In the genomic region with DNA sequence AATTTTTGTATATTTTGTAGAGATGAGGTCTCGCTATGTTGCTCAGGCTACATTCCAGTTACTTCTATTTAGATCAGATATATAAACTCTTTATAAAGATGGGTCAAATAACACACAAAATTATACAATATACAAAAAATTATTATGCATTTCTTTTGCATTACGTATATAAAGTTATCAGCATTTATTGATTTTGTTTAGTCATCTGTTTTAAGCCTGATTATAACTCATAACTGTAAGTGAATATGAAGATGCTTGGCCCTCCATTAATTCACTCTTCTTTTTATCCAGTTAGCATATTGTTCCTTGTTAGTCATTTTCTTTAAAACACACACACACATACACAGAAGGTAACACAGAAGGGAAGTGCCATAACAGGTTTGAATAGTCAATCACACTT, we compare ENCODE assay signal across 27 cellular contexts. TPM values are rescaled to one million over a fixed set of nuclear protein-coding genes. Genes with fewer than 3 reads are reported as not detected.
DNase-seq lines count a peak whose midpoint lies in the region; ATAC-seq, FAIRE-seq and TF ChIP-seq lines count a peak whose summit lies in the region.
"Had no signal": no experiment of that assay in that cellular context is flagged by ENCODE, and none has a peak within 500 bp of the region (broad histone marks: within the 10 kb centered on the region; RNA-seq: fewer than 3 reads in every experiment).

No MANE protein-coding gene starts in this region.

- no peaks in the 10 kb centered on the region for H3K27me3 ChIP-seq in PC-9 (ENCODE audit: insufficient read depth, low read depth)
- H3K27me3 ChIP-seq: BE2C, BLaER1 had no signal

- no peak for DNase-seq in activated naive CD8-positive, alpha-beta T cell treated with anti-CD3 and anti-CD28 coated beads for 36 hours
- no peak for DNase-seq in activated naive CD8-positive, alpha-beta T cell treated with anti-CD3 and anti-CD28 coated beads, Interleukin-2, amount 50 U/mL, for 24 hours
- DNase-seq in A549 (ENCODE audit: low read depth in 1 of 2, low spot score in 1 of 2) (no peak), PC-9 (no peak), epithelial cell of esophagus (ENCODE audit: low read depth) (peak; percentile 19), LoVo (ENCODE audit: low spot score) (no peak)
- no peak for DNase-seq in activated naive CD4-positive, alpha-beta T cell treated with anti-CD3 and anti-CD28 coated beads, Interleukin-2, amount 10 ng/mL, durations not matched to agents 7 days and 5 days
- DNase-seq: ACHN; BE2C; C1 segment of cervical spinal cord; CD4-positive, alpha-beta memory T cell; CD4-positive, CD25-positive, alpha-beta regulatory T cell; CD8-positive, alpha-beta memory T cell; COR-L47; DMS 273 treated with DMSO at 0.1 percent for 48 hours; DMS153; DMS53; DMS79; DND-41; EL; GDM1 had no signal

- no peak for TF ChIP-seq POLR2A in A549 (IDR thresholded peaks at IDR 0.05; ENCODE audit: low read length)

- H3K27ac Mint-ChIP-seq in activated naive CD8-positive, alpha-beta T cell treated with anti-CD3 and anti-CD28 coated beads for 36 hours, result peak overlapping the region; percentile 42
- no peak overlapping the region for H3K27ac Mint-ChIP-seq in activated naive CD8-positive, alpha-beta T cell treated with anti-CD3 and anti-CD28 coated beads, Interleukin-2, amount 50 U/mL, for 24 hours
- H3K27ac Mint-ChIP-seq in activated naive CD4-positive, alpha-beta T cell treated with anti-CD3 and anti-CD28 coated beads, Interleukin-2, amount 10 ng/mL, durations not matched to agents 7 days and 5 days, result no peak overlapping the region
- H3K27ac Mint-ChIP-seq: CD4-positive, alpha-beta memory T cell; CD4-positive, CD25-positive, alpha-beta regulatory T cell had no signal

- peaks cover 36% of the 10 kb centered on the region for H3K4me1 ChIP-seq in A549
- peaks cover 34% of the 10 kb centered on the region for H3K4me1 ChIP-seq in PC-9 (replicated peaks; ENCODE audit: insufficient read depth)
- H3K4me1 ChIP-seq: BLaER1 had no signal

- H3K27ac ChIP-seq in A549 (peak overlapping the region; percentile 78 to 89; a peak in 4 of 6 replicates), PC-9 (peak overlapping the region; percentile 89)
- H3K27ac ChIP-seq: 22Rv1, BLaER1 had no signal

- H3K4me3 ChIP-seq in A549 (no peak overlapping the region), PC-9 (no peak overlapping the region), epithelial cell of esophagus (ENCODE audit: low read length) (no peak overlapping the region)
- H3K4me3 ChIP-seq: BLaER1, GM12878 had no signal

- TF ChIP-seq CTCF in A549 (IDR thresholded peaks at IDR 0.05) (no peak), PC-9 (conservative IDR thresholded peaks at IDR 0.05) (no peak), epithelial cell of esophagus (IDR thresholded peaks at IDR 0.05; ENCODE audit: insufficient read depth, low read depth, low read length, missing control alignments) (no peak)

- H3K36me3 Mint-ChIP-seq in activated naive CD8-positive, alpha-beta T cell treated with anti-CD3 and anti-CD28 coated beads for 36 hours, result peaks cover 8% of the 10 kb centered on the region
- H3K36me3 Mint-ChIP-seq in activated naive CD8-positive, alpha-beta T cell treated with anti-CD3 and anti-CD28 coated beads, Interleukin-2, amount 50 U/mL, for 24 hours (ENCODE audit: low read depth), result peaks cover 18% of the 10 kb centered on the region
- peaks cover 13% of the 10 kb centered on the region for H3K36me3 Mint-ChIP-seq in activated naive CD4-positive, alpha-beta T cell treated with anti-CD3 and anti-CD28 coated beads, Interleukin-2, amount 10 ng/mL, durations not matched to agents 7 days and 5 days

- H3K4me2 ChIP-seq in A549 (no peak overlapping the region; the same call in 2 of the 3 replicates), PC-9 (no peak overlapping the region)
- H3K4me2 ChIP-seq: BLaER1 had no signal

- CTCF ChIA-PET in A549 (lab: Yijun Ruan, JAX), result interaction anchor here (1.2 to 3.1 kb wide), 4 partner anchors 15 to 412 kb away, joined by 3 to 18 read pairs (median 11); no protein-coding TSS in a partner anchor
- CTCF ChIA-PET in PC-9 (lab: Charles Lee), result interaction anchor here (0.6 kb wide), 2 partner anchors 10 to 379 kb away, joined by 5 to 6 read pairs; no protein-coding TSS in a partner anchor
- CTCF ChIA-PET in activated naive CD4-positive, alpha-beta T cell treated with anti-CD3 and anti-CD28 coated beads, Interleukin-2, amount 10 ng/mL, durations not matched to agents 7 days and 5 days (lab: Charles Lee), result no interaction called here

- 90% methylated on average over 2 of the region's 2 CpGs for WGBS in A549 (ENCODE audit: missing lambda C conversion rate)

- peaks cover 37% of the 10 kb centered on the region for H3F3A ChIP-seq in PC-9 (ENCODE audit: insufficient read depth, low read depth)

- intact Hi-C loops in PC-9 (cut with micrococcal nuclease; ENCODE audit: unreplicated experiment), result no loop called here

- H3K9me3 Mint-ChIP-seq in activated naive CD8-positive, alpha-beta T cell treated with anti-CD3 and anti-CD28 coated beads for 36 hours, result no peaks in the 10 kb centered on the region
- no peaks in the 10 kb centered on the region for H3K9me3 Mint-ChIP-seq in activated naive CD8-positive, alpha-beta T cell treated with anti-CD3 and anti-CD28 coated beads, Interleukin-2, amount 50 U/mL, for 24 hours
- H3K9me3 Mint-ChIP-seq in activated naive CD4-positive, alpha-beta T cell treated with anti-CD3 and anti-CD28 coated beads, Interleukin-2, amount 10 ng/mL, durations not matched to agents 7 days and 5 days, result no peaks in the 10 kb centered on the region
- H3K9me3 Mint-ChIP-seq: CD14-positive monocyte; CD4-positive, alpha-beta memory T cell; CD4-positive, CD25-positive, alpha-beta regulatory T cell; CD8-positive, alpha-beta memory T cell had no signal

- H3K27me3 Mint-ChIP-seq in activated naive CD8-positive, alpha-beta T cell treated with anti-CD3 and anti-CD28 coated beads for 36 hours, result no peaks in the 10 kb centered on the region
- no peaks in the 10 kb centered on the region for H3K27me3 Mint-ChIP-seq in activated naive CD8-positive, alpha-beta T cell treated with anti-CD3 and anti-CD28 coated beads, Interleukin-2, amount 50 U/mL, for 24 hours
- no peaks in the 10 kb centered on the region for H3K27me3 Mint-ChIP-seq in activated naive CD4-positive, alpha-beta T cell treated with anti-CD3 and anti-CD28 coated beads, Interleukin-2, amount 10 ng/mL, durations not matched to agents 7 days and 5 days
- H3K27me3 Mint-ChIP-seq: CD4-positive, alpha-beta memory T cell; CD4-positive, CD25-positive, alpha-beta regulatory T cell; CD8-positive, alpha-beta memory T cell had no signal

- no peaks in the 10 kb centered on the region for H4K20me1 ChIP-seq in PC-9 (ENCODE audit: insufficient read depth)
- H4K20me1 ChIP-seq: BLaER1 had no signal

- TF ChIP-seq RAD21 in A549 (conservative IDR thresholded peaks at IDR 0.05 in 1 of 2, IDR thresholded peaks at IDR 0.05 in 1 of 2), result no peak

- no peak for FAIRE-seq in A549 (lab: Jason Lieb, UNC)
- FAIRE-seq: GM12878, GM12892, GM18507 had no signal

- H3K4me1 Mint-ChIP-seq in activated naive CD8-positive, alpha-beta T cell treated with anti-CD3 and anti-CD28 coated beads for 36 hours, result peaks cover 3% of the 10 kb centered on the region
- no peaks in the 10 kb centered on the region for H3K4me1 Mint-ChIP-seq in activated naive CD8-positive, alpha-beta T cell treated with anti-CD3 and anti-CD28 coated beads, Interleukin-2, amount 50 U/mL, for 24 hours
- no peaks in the 10 kb centered on the region for H3K4me1 Mint-ChIP-seq in activated naive CD4-positive, alpha-beta T cell treated with anti-CD3 and anti-CD28 coated beads, Interleukin-2, amount 10 ng/mL, durations not matched to agents 7 days and 5 days
- H3K4me1 Mint-ChIP-seq: CD14-positive monocyte; CD4-positive, alpha-beta memory T cell; CD8-positive, alpha-beta memory T cell had no signal

- no peak overlapping the region for H3K4me3 Mint-ChIP-seq in activated naive CD8-positive, alpha-beta T cell treated with anti-CD3 and anti-CD28 coated beads for 36 hours
- H3K4me3 Mint-ChIP-seq in activated naive CD8-positive, alpha-beta T cell treated with anti-CD3 and anti-CD28 coated beads, Interleukin-2, amount 50 U/mL, for 24 hours, result no peak overlapping the region
- no peak overlapping the region for H3K4me3 Mint-ChIP-seq in activated naive CD4-positive, alpha-beta T cell treated with anti-CD3 and anti-CD28 coated beads, Interleukin-2, amount 10 ng/mL, durations not matched to agents 7 days and 5 days
- H3K4me3 Mint-ChIP-seq: CD14-positive monocyte; CD4-positive, alpha-beta memory T cell; CD4-positive, CD25-positive, alpha-beta regulatory T cell; CD8-positive, alpha-beta memory T cell had no signal

- no TSS peak for BruUV-seq in PC-9 (replicated peaks; lab: Mats Ljungman, UMichigan)

- ATAC-seq in activated naive CD8-positive, alpha-beta T cell treated with anti-CD3 and anti-CD28 coated beads, Interleukin-2, amount 50 U/mL, for 24 hours, result no peak
- ATAC-seq in A549, result no peak
- ATAC-seq: GM12878 had no signal

- H3K36me3 ChIP-seq in PC-9 (ENCODE audit: low read depth), result peaks cover 8% of the 10 kb centered on the region

- no peak for TF ChIP-seq EP300 in A549 (IDR thresholded peaks at IDR 0.05)

- H3K9me3 ChIP-seq in A549 (no peaks in the 10 kb centered on the region), PC-9 (ENCODE audit: insufficient read depth, low read depth) (no peaks in the 10 kb centered on the region)
- H3K9me3 ChIP-seq: BE2C, BLaER1 had no signal

- no peaks in the 10 kb centered on the region for H3K9me2 ChIP-seq in PC-9 (ENCODE audit: insufficient read depth)

- POLR2A ChIA-PET in A549 (lab: Yijun Ruan, JAX), result no interaction called here
- POLR2A ChIA-PET in PC-9 (lab: Charles Lee; ENCODE audit: unreplicated experiment), result no interaction called here

- no peaks in the 10 kb centered on the region for H3K79me2 ChIP-seq in PC-9 (ENCODE audit: low read depth)

- H2AFZ ChIP-seq in PC-9, result no peak overlapping the region

TF ChIP-seq in A549, 52 proteins besides CTCF, POLR2A, EP300 and RAD21 (continues in another document):
- TF ChIP-seq PHF8 (IDR thresholded peaks at IDR 0.05; ENCODE audit: borderline replicate concordance, low read depth) (no peak), EHF (CRISPR knock-in tag; IDR thresholded peaks at IDR 0.05) (no peak)

RNA-seq across cellular contexts. Expression of a gene that starts 14.5 kb away (rescaled TPM):
- total RNA-seq in activated naive CD8-positive, alpha-beta T cell treated with anti-CD3 and anti-CD28 coated beads for 36 hours, result under 1 TPM; 0.14 to 0.27 TPM
- polyA plus RNA-seq in A549 (2011; rRNA removed), result 2.3 and 2.4 TPM in 2 replicates
- polyA plus RNA-seq in A549 (2012; cell fraction: cytosol; rRNA removed), result 1.9 and 2.6 TPM in 2 replicates
- polyA plus RNA-seq in A549 (2012; cell fraction: nucleus; rRNA removed), result 2.8 and 4.5 TPM in 2 replicates
- polyA plus RNA-seq in A549 (2017; fragmentation: RNase III; extraction: RNeasy Plus Mini Kit Qiagen cat#74134 plus additional on column Dnase treatment), result 2.2 to 3.1 TPM (median 2.6 TPM) in 3 replicates
- 2.1 and 2.2 TPM in 2 replicates for polyA minus RNA-seq in A549 (2011; rRNA and poly(A)+ RNA removed)
- total RNA-seq in PC-9 (2021), result 1.1 and 1.4 TPM in 2 replicates
- total RNA-seq: CD4-positive, CD25-positive, alpha-beta regulatory T cell had no signal

RNA-seq across cellular contexts. Expression of a gene that starts 33.3 kb away (rescaled TPM):
- total RNA-seq in activated naive CD8-positive, alpha-beta T cell treated with anti-CD3 and anti-CD28 coated beads for 36 hours, result 100 to 1,000 TPM; 191 to 194 TPM
- polyA plus RNA-seq in A549 (2011; rRNA removed), result 176 and 210 TPM in 2 replicates
- polyA plus RNA-seq in A549 (2012; cell fraction: cytosol; rRNA removed), result 92.5 and 93.3 TPM in 2 replicates
- 41.7 and 49.0 TPM in 2 replicates for polyA plus RNA-seq in A549 (2012; cell fraction: nucleus; rRNA removed)
- 165 to 182 TPM (median 173 TPM) in 3 replicates for polyA plus RNA-seq in A549 (2017; fragmentation: RNase III; extraction: RNeasy Plus Mini Kit Qiagen cat#74134 plus additional on column Dnase treatment)
- 71.7 and 78.0 TPM in 2 replicates for polyA minus RNA-seq in A549 (2011; rRNA and poly(A)+ RNA removed)
- total RNA-seq in PC-9 (2021), result 190 and 232 TPM in 2 replicates
